21 cellular contexts compared by ENCODE assay signal in the genomic region with DNA sequence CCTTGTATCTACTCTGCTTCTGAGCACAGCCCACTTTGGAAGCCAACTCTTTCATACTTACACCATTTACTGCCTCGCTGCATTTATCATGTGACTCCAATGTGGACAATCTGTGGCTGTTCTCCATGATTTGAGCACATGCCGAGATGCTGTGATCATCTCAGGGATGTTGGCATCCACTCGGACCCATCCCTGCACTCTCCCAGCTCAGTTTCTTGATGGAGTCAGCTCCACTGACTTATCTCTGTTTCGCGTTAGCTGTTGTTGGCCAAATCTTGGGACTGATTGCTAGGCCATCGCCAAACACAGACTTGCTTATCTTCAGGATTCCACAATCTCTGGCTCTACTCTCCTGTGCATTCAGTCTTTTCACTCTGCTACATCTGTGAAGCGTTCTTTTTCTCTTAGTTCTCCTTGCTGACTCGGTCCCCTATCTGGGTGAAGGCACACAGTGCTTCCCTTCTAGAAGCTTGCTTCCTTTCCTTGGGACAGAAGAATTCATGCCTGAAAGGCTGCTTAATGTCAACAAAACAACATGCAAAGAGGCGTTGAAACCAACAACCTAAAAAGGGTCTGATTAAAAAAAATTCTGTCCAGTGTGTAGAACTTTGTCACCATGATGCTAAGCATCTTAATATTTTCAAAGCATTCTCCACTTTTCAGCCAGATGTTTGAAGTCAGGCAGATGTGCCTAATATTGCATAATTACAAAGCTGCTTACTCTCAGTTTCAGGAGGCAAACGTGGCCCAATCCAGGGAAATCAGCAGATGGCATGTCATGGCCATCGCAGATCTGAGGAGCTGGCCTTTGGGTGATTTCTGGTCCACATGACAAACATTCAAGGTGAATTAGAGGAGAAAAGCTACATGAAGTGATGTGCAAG.
DNase-seq lines count a peak whose midpoint lies in the region; ATAC-seq and TF ChIP-seq lines count a peak whose summit lies in the region.
"Had no signal": no experiment of that assay in that cellular context is flagged by ENCODE, and none has a peak within 500 bp of the region (broad histone marks: within the 10 kb centered on the region; RNA-seq: fewer than 3 reads in every experiment).

No MANE protein-coding gene starts in this region.

- no peak overlapping the region for H3K9ac ChIP-seq in PC-3 (ENCODE audit: low read length)
- H3K9ac ChIP-seq: KMS-11 had no signal

- no peaks in the 10 kb centered on the region for H3K36me3 ChIP-seq in PC-3 (ENCODE audit: low read depth, low read length)
- no peaks in the 10 kb centered on the region for H3K36me3 ChIP-seq in tibial artery
- H3K36me3 ChIP-seq: Peyer's patch had no signal

- CTCF ChIA-PET in PC-3 (lab: Charles Lee), result no interaction called here

- H3K79me2 ChIP-seq in PC-3 (ENCODE audit: low read length), result no peaks in the 10 kb centered on the region

- BruUV-seq in PC-3 (replicated peaks; lab: Mats Ljungman, UMichigan), result no TSS peak

- DNase-seq in PC-3 (no peak), fibroblast of villous mesenchyme (ENCODE audit: low read depth) (peak; percentile 28), right cardiac atrium (peak; percentile 59 to 80 (median 63)), tibial artery (peak; percentile 58 to 74), iPS-NIHi7 (ENCODE audit: extremely low spot score) (no peak), NCI-H226 (no peak)
- DNase-seq: C1 segment of cervical spinal cord, DMS 273 treated with DMSO at 0.1 percent for 48 hours, GF-D8, NCI-H1048, NCI-H146, NCI-H2081 treated with DMSO at 0.1 percent for 48 hours, NCI-H510A treated with DMSO at 0.1 percent for 48 hours, Peyer's patch, SHP77 treated with DMSO at 0.1 percent for 48 hours had no signal

- H3K4me1 ChIP-seq in PC-3 (ENCODE audit: insufficient read depth, low read length) (peaks cover 46% of the 10 kb centered on the region), right cardiac atrium (ENCODE audit: control insufficient read depth, insufficient read depth, low read length) (peaks cover 5% of the 10 kb centered on the region), tibial artery (no peaks in the 10 kb centered on the region)
- H3K4me1 ChIP-seq: Peyer's patch had no signal

- no peak overlapping the region for H2AFZ ChIP-seq in PC-3 (ENCODE audit: low read length)
- H2AFZ ChIP-seq: GM23338 had no signal

- ATAC-seq in PC-3 (no peak), right cardiac atrium (peak; percentile 73 to 77), HG03520 (IDR thresholded peaks at IDR 0.05; ENCODE audit: unreplicated experiment) (no peak)
- ATAC-seq: A549, GM23338, HCT116, HepG2 had no signal

- intact Hi-C loops in PC-3 (cut with micrococcal nuclease), result no loop called here
- intact Hi-C loops in right cardiac atrium (cut with DNase I), result loop anchor here in 1 of 4 donors (10.0 kb wide), 1 partner anchor 73 kb away; no protein-coding TSS in a partner anchor
- intact Hi-C loops in tibial artery (cut with DNase I; ENCODE audit: low total_unique reads), result no loop called here

- 36% methylated on average over 11 of the region's 11 CpGs for WGBS in right cardiac atrium

- TF ChIP-seq CTCF in PC-3 (conservative IDR thresholded peaks at IDR 0.05; ENCODE audit: low read depth, low read length), result no peak
- no peak for TF ChIP-seq CTCF in fibroblast of villous mesenchyme (IDR thresholded peaks at IDR 0.05; ENCODE audit: insufficient read depth, low read depth, low read length)
- no peak for TF ChIP-seq CTCF in tibial artery (IDR thresholded peaks at IDR 0.05)

- H3K27ac ChIP-seq in PC-3 (ENCODE audit: low read length) (peak overlapping the region; percentile 89), right cardiac atrium (ENCODE audit: low read length) (peak overlapping the region; percentile 82), tibial artery (no peak overlapping the region)
- H3K27ac ChIP-seq: KMS-11, Peyer's patch had no signal

- H3K9me3 ChIP-seq in PC-3 (ENCODE audit: low read length) (no peaks in the 10 kb centered on the region), right cardiac atrium (ENCODE audit: control insufficient read depth, low read length) (no peaks in the 10 kb centered on the region), tibial artery (no peaks in the 10 kb centered on the region)
- H3K9me3 ChIP-seq: A549, Peyer's patch had no signal

- H4K20me1 ChIP-seq in PC-3 (ENCODE audit: low read length), result no peaks in the 10 kb centered on the region

- no peak overlapping the region for H3K4me3 ChIP-seq in PC-3 (ENCODE audit: low read length)
- H3K4me3 ChIP-seq in fibroblast of villous mesenchyme (ENCODE audit: low read depth, low read length), result no peak overlapping the region
- no peak overlapping the region for H3K4me3 ChIP-seq in right cardiac atrium (ENCODE audit: low read length)
- no peak overlapping the region for H3K4me3 ChIP-seq in tibial artery
- H3K4me3 ChIP-seq: A549, GM23338, Peyer's patch had no signal

- H3K4me2 ChIP-seq in PC-3 (ENCODE audit: low read length), result peak overlapping the region; percentile 80
- H3K4me2 ChIP-seq: A549, GM23338, KMS-11 had no signal

- POLR2A ChIA-PET in PC-3 (lab: Charles Lee; ENCODE audit: unreplicated experiment), result no interaction called here

- no peaks in the 10 kb centered on the region for H3K9me2 ChIP-seq in PC-3 (replicated peaks; ENCODE audit: low read length)

- H3K27me3 ChIP-seq in PC-3 (ENCODE audit: low read length), result no peaks in the 10 kb centered on the region
- no peaks in the 10 kb centered on the region for H3K27me3 ChIP-seq in right cardiac atrium (ENCODE audit: control insufficient read depth, insufficient read depth)
- H3K27me3 ChIP-seq in tibial artery, result no peaks in the 10 kb centered on the region
- H3K27me3 ChIP-seq: Peyer's patch had no signal

- no peaks in the 10 kb centered on the region for H3F3A ChIP-seq in PC-3 (ENCODE audit: low read length, unreplicated experiment)

Comparison
In these comparisons a context has a peak if more than half of its experiments do, and no peak if none do; other contexts are left out.
1. ATAC-seq: peak in right cardiac atrium (2 of 2); none in PC-3 (single experiment) and HG03520 (single experiment).
2. DNase-seq: peak in fibroblast of villous mesenchyme (single experiment), right cardiac atrium (3 of 3) and tibial artery (2 of 2); none in PC-3 (single experiment), iPS-NIHi7 (single experiment) and NCI-H226 (single experiment).
3. H3K27ac ChIP-seq: peak in PC-3 (single experiment) and right cardiac atrium (single experiment); none in tibial artery (0 of 2).